30 cellular contexts compared by ENCODE assay signal in genomic region chr5:53034832-53035231, GRCh38. TPM values are rescaled to one million over a fixed set of nuclear protein-coding genes. Genes with fewer than 3 reads are reported as not detected.
"Had no signal": no experiment of that assay in that cellular context is flagged by ENCODE, and none has a peak within 500 bp of the region (broad histone marks: within the 10 kb centered on the region; RNA-seq: fewer than 3 reads in every experiment).

No MANE protein-coding gene starts in this region.

- H3K36me3 Mint-ChIP-seq: activated CD4-positive, alpha-beta memory T cell treated with anti-CD3 and anti-CD28 coated beads for 36 hours; brain; memory B cell; naive thymus-derived CD8-positive, alpha-beta T cell; stimulated activated memory B cell treated with anti-CD40 and anti-IgM and Interleukin-4, amounts not matched to agents 10 μg/mL and 1 μg/mL and 100 μg/mL, for 72 hours had no signal

- H3K4me1 ChIP-seq: ascending aorta, psoas muscle, right atrium auricular region had no signal

- H3K27me3 ChIP-seq: ascending aorta, right atrium auricular region, thyroid gland, upper lobe of left lung, vagina had no signal

- H3K27ac Mint-ChIP-seq: activated CD4-positive, alpha-beta memory T cell treated with anti-CD3 and anti-CD28 coated beads for 36 hours; activated naive CD8-positive, alpha-beta T cell; activated T-helper 2 cell treated with anti-CD3 and anti-CD28 coated beads, Interferon-gamma antibody, Interleukin-2, Interleukin-4, amounts not matched to agents 10 μg/mL and 5 μg/mL and 100 μg/mL, durations not matched to agents 14 hours and 24 hours and 36 hours; brain; memory B cell; stimulated activated memory B cell treated with anti-CD40 and anti-IgM and Interleukin-4, amounts not matched to agents 10 μg/mL and 1 μg/mL and 100 μg/mL, for 72 hours had no signal

- H3K4me1 Mint-ChIP-seq: memory B cell; neural crest cell; stimulated activated memory B cell treated with anti-CD40 and anti-IgM and Interleukin-4, amounts not matched to agents 10 μg/mL and 1 μg/mL and 100 μg/mL, for 72 hours had no signal

- H3K79me2 ChIP-seq: parathyroid adenoma had no signal

- ATAC-seq: esophagus mucosa; left colon; naive thymus-derived CD8-positive, alpha-beta T cell; psoas muscle; stimulated activated memory B cell treated with anti-CD40 and anti-IgM and Interleukin-4, amounts not matched to agents 10 μg/mL and 1 μg/mL and 100 μg/mL, for 72 hours; stimulated activated naive CD8-positive, alpha-beta T cell treated with anti-CD3 and anti-CD28 coated beads, Interleukin-15, amount 100 ng/mL, for 72 hours had no signal

- H2AFZ ChIP-seq: parathyroid adenoma had no signal

- H3K4me3 ChIP-seq: ascending aorta, psoas muscle, right atrium auricular region, smooth muscle cell, thyroid gland, upper lobe of left lung, vagina had no signal

- H3K27me3 Mint-ChIP-seq: activated naive CD8-positive, alpha-beta T cell; stimulated activated memory B cell treated with anti-CD40 and anti-IgM and Interleukin-4, amounts not matched to agents 10 μg/mL and 1 μg/mL and 100 μg/mL, for 72 hours; stimulated activated naive CD8-positive, alpha-beta T cell treated with anti-CD3 and anti-CD28 coated beads, Interleukin-15, amount 100 ng/mL, for 72 hours had no signal

- H3K36me3 ChIP-seq: ascending aorta, right atrium auricular region, thyroid gland, upper lobe of left lung, vagina had no signal

- H3K9me3 Mint-ChIP-seq: activated CD4-positive, alpha-beta memory T cell treated with anti-CD3 and anti-CD28 coated beads for 36 hours; activated T-helper 2 cell treated with anti-CD3 and anti-CD28 coated beads, Interferon-gamma antibody, Interleukin-2, Interleukin-4, amounts not matched to agents 10 μg/mL and 5 μg/mL and 100 μg/mL, durations not matched to agents 14 hours and 24 hours and 36 hours; brain; memory B cell; naive thymus-derived CD8-positive, alpha-beta T cell; neural crest cell; stimulated activated memory B cell treated with anti-CD40 and anti-IgM and Interleukin-4, amounts not matched to agents 10 μg/mL and 1 μg/mL and 100 μg/mL, for 72 hours; stimulated activated naive CD8-positive, alpha-beta T cell treated with anti-CD3 and anti-CD28 coated beads, Interleukin-15, amount 100 ng/mL, for 72 hours had no signal

- H3K9ac ChIP-seq: parathyroid adenoma had no signal

- H3K27ac ChIP-seq: ascending aorta, parathyroid adenoma, psoas muscle, right atrium auricular region, thyroid gland, vagina had no signal

- DNase-seq: activated CD4-positive, alpha-beta memory T cell treated with anti-CD3 and anti-CD28 coated beads for 36 hours; activated CD4-positive, alpha-beta T cell treated with anti-CD3 and anti-CD28 coated beads for 48 hours; activated T-cell treated with anti-CD3 and anti-CD28 coated beads, Interleukin-2, amount 50 U/mL, for 48 hours; foreskin fibroblast; head of caudate nucleus; hippocampal formation; kidney; left colon; naive thymus-derived CD8-positive, alpha-beta T cell; nucleus accumbens; psoas muscle; stimulated activated CD4-positive, alpha-beta T cell treated with anti-CD3 and anti-CD28 coated beads, Interleukin-1b, Interleukin-23, amount 100 ng/mL, for 48 hours; stimulated activated CD4-positive, alpha-beta T cell treated with anti-CD3 and anti-CD28 coated beads, Interleukin-4, amount 100 ng/mL, for 4 hours; stimulated activated CD8-positive, alpha-beta memory T cell treated with anti-CD3 and anti-CD28 coated beads, Interleukin-4, amount 100 ng/mL, for 48 hours; stimulated activated naive CD8-positive, alpha-beta T cell treated with anti-CD3 and anti-CD28 coated beads, Interleukin-15, amount 100 ng/mL, for 72 hours; SW 1271; thyroid gland; upper lobe of left lung had no signal

- H3K4me2 ChIP-seq: smooth muscle cell had no signal

- H3K9me3 ChIP-seq: ascending aorta, psoas muscle, right atrium auricular region, thyroid gland, upper lobe of left lung, vagina had no signal

- H3K4me3 Mint-ChIP-seq: activated CD4-positive, alpha-beta memory T cell treated with anti-CD3 and anti-CD28 coated beads for 36 hours; activated naive CD8-positive, alpha-beta T cell; brain; memory B cell; naive thymus-derived CD8-positive, alpha-beta T cell; neural crest cell; stimulated activated memory B cell treated with anti-CD40 and anti-IgM and Interleukin-4, amounts not matched to agents 10 μg/mL and 1 μg/mL and 100 μg/mL, for 72 hours; stimulated activated naive CD8-positive, alpha-beta T cell treated with anti-CD3 and anti-CD28 coated beads, Interleukin-15, amount 100 ng/mL, for 72 hours had no signal

RNA-seq across cellular contexts. Expression of gene ITGA2, which starts 45.7 kb away (rescaled TPM):
- total RNA-seq: naive thymus-derived CD8-positive, alpha-beta T cell had no signal
